ENCODE assay signal across 12 cellular contexts in genomic region chr14:64698899-64699298, GRCh38. TPM values are rescaled to one million over a fixed set of nuclear protein-coding genes. Genes with fewer than 3 reads are reported as not detected.
A peak's percentile ranks its signal among the peaks of the same experiment; 100 is the strongest.
DNase-seq lines count a peak whose midpoint lies in the region; ATAC-seq, FAIRE-seq and TF ChIP-seq lines count a peak whose summit lies in the region.
"Had no signal": no experiment of that assay in that cellular context is flagged by ENCODE, and none has a peak within 500 bp of the region (broad histone marks: within the 10 kb centered on the region; RNA-seq: fewer than 3 reads in every experiment).

No MANE protein-coding gene starts in this region.

- DNase-seq in Ammon's horn (ENCODE audit: low spot score) (peak; percentile 58), memory B cell (ENCODE audit: low spot score in 2 of 2) (peak in 1 of 2 donors; percentile 18), NCI-H345 treated with DMSO at 0.1 percent for 48 hours (lab: John Stamatoyannopoulos, UW; ENCODE audit: unreplicated experiment) (no peak), GM12891 (ENCODE audit: insufficient read length, low spot score) (no peak), GM20000 (ENCODE audit: low spot score) (no peak), dermis blood vessel endothelial cell (no peak)
- no peak for DNase-seq in T-helper 2 cell treated with Interferon-gamma antibody and Interleukin-4, amounts not matched to agents 5 μg/mL and 100 μg/mL, for 36 hours (ENCODE audit: low spot score)
- DNase-seq: activated CD4-positive, CD25-positive, alpha-beta regulatory T cell treated with anti-CD3 and anti-CD28 coated beads, Interleukin-2, amount 50 U/mL, for 72 hours; ovary; stimulated activated CD8-positive, alpha-beta memory T cell treated with anti-CD3 and anti-CD28 coated beads, Interleukin-4, amount 100 ng/mL, for 48 hours had no signal

- H3K27ac Mint-ChIP-seq in T-helper 2 cell treated with Interferon-gamma antibody and Interleukin-4, amounts not matched to agents 5 μg/mL and 100 μg/mL, for 36 hours = peak overlapping the region; percentile 41
- H3K27ac Mint-ChIP-seq in memory B cell = no peak overlapping the region

- peak overlapping the region; percentile 67 for H3K27ac ChIP-seq in HUES48 (ENCODE audit: low read depth, low read length)
- H3K27ac ChIP-seq: ovary had no signal

- peaks cover 36% of the 10 kb centered on the region for H3K4me1 Mint-ChIP-seq in T-helper 2 cell treated with Interferon-gamma antibody and Interleukin-4, amounts not matched to agents 5 μg/mL and 100 μg/mL, for 36 hours (ENCODE audit: low read depth)
- peaks cover 13% of the 10 kb centered on the region for H3K4me1 Mint-ChIP-seq in memory B cell

- TF ChIP-seq POLR2A in GM12891 (IDR thresholded peaks at IDR 0.05; ENCODE audit: low read depth, low read length) = no peak

- H3K36me3 Mint-ChIP-seq in T-helper 2 cell treated with Interferon-gamma antibody and Interleukin-4, amounts not matched to agents 5 μg/mL and 100 μg/mL, for 36 hours (ENCODE audit: low read depth) = no peaks in the 10 kb centered on the region
- no peaks in the 10 kb centered on the region for H3K36me3 Mint-ChIP-seq in memory B cell

- peaks cover 4% of the 10 kb centered on the region; the same call in 1 of the 2 replicates for H3K27me3 ChIP-seq in HUES48 (ENCODE audit: control insufficient read depth, insufficient read depth, low read length)
- H3K27me3 ChIP-seq: ovary had no signal

- H3K36me3 ChIP-seq in HUES48 (ENCODE audit: control insufficient read depth, insufficient read depth, low read length) = no peaks in the 10 kb centered on the region
- H3K36me3 ChIP-seq: ovary had no signal

- no peak for FAIRE-seq in GM12891 (lab: Jason Lieb, UNC)
- FAIRE-seq: astrocyte had no signal

- no peaks in the 10 kb centered on the region for H3K9me3 ChIP-seq in HUES48 (ENCODE audit: control insufficient read depth, insufficient read depth, low read length)
- H3K9me3 ChIP-seq: ovary had no signal

- H3K4me1 ChIP-seq in HUES48 (ENCODE audit: control insufficient read depth, insufficient read depth, low read length) = peaks cover 45% of the 10 kb centered on the region

- H3K4me3 Mint-ChIP-seq in T-helper 2 cell treated with Interferon-gamma antibody and Interleukin-4, amounts not matched to agents 5 μg/mL and 100 μg/mL, for 36 hours = peak overlapping the region; percentile 27
- no peak overlapping the region for H3K4me3 Mint-ChIP-seq in memory B cell

- H3K9ac ChIP-seq in HUES48 (ENCODE audit: low read depth, low read length) = no peak overlapping the region

- TF ChIP-seq CTCF in GM20000 (IDR thresholded peaks at IDR 0.05; ENCODE audit: extremely low read depth, missing control alignments) = no peak

- peaks cover 74% of the 10 kb centered on the region for H3K27me3 Mint-ChIP-seq in T-helper 2 cell treated with Interferon-gamma antibody and Interleukin-4, amounts not matched to agents 5 μg/mL and 100 μg/mL, for 36 hours (ENCODE audit: low read depth)
- H3K27me3 Mint-ChIP-seq in memory B cell = peaks cover 12% of the 10 kb centered on the region

- no peaks in the 10 kb centered on the region for H3K9me3 Mint-ChIP-seq in T-helper 2 cell treated with Interferon-gamma antibody and Interleukin-4, amounts not matched to agents 5 μg/mL and 100 μg/mL, for 36 hours
- H3K9me3 Mint-ChIP-seq in memory B cell = no peaks in the 10 kb centered on the region

- no peak overlapping the region for H3K4me3 ChIP-seq in HUES48 (ENCODE audit: low read depth, low read length)
- H3K4me3 ChIP-seq: ovary had no signal

- peak; percentile 80 for ATAC-seq in memory B cell (ENCODE audit: low read depth)

TF ChIP-seq in GM12891, 5 proteins besides CTCF, POLR2A, EP300 and RAD21:
- TF ChIP-seq POLR2AphosphoS5 (IDR thresholded peaks at IDR 0.05; ENCODE audit: low read depth, low read length) (no peak), SPI1 (IDR thresholded peaks at IDR 0.05; ENCODE audit: low read depth, low read length) (no peak), POU2F2 (IDR thresholded peaks at IDR 0.05; ENCODE audit: low read depth, low read length) (no peak), PAX5 (IDR thresholded peaks at IDR 0.05; ENCODE audit: insufficient read depth, low read length, severe bottlenecking) (no peak), TAF1 (IDR thresholded peaks at IDR 0.05; ENCODE audit: low read depth, low read length) (no peak)

RNA-seq across cellular contexts. Expression of gene PLEKHG3, which starts 5.3 kb away (rescaled TPM):
- polyA plus RNA-seq in GM12891 (2012; ENCODE audit: low read depth, missing spikeins) = 0.37 TPM
- total RNA-seq in dermis blood vessel endothelial cell = 9.2 and 9.4 TPM in 2 replicates
